ENCODE assay signal across 28 cellular contexts in the genomic region with DNA sequence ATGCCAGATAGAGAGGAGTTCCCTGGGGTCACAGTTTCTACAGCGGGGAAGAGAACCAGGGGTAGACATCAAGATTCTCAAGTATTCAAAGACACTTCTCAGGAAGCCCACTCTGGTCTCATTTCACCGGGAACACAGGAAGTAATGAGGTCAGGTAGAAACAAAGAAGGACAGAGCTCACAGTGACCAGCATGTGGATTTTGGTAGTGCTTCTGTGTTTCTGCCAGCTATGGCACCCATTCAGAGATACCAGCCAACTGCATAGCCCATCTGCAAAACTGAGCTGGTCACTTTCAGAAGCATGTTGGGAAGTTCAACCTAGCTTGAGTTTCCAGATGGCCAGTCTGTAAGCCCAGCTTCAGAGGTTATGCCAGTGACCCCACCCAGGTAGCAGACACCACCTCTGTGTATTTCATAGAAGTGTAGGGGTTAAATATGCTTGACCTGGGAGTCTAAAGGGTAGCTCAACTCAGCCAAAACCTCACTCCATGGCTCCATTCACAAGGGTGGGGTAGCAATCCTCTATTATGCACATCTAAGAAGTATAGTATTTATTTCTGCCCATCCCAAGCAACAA.
"Had no signal": no experiment of that assay in that cellular context is flagged by ENCODE, and none has a peak within 500 bp of the region (broad histone marks: within the 10 kb centered on the region; RNA-seq: fewer than 3 reads in every experiment).

No MANE protein-coding gene starts in this region.

- H3K36me3 Mint-ChIP-seq: stimulated activated effector memory CD8-positive, alpha-beta T cell treated with anti-CD3 and anti-CD28 coated beads, Interleukin-12 subunit alpha, Interleukin-12 subunit beta, amount 100 ng/mL, for 72 hours had no signal

- H3K27me3 Mint-ChIP-seq: progenitor cell of endocrine pancreas; stimulated activated naive CD8-positive, alpha-beta T cell treated with anti-CD3 and anti-CD28 coated beads, Interleukin-15, Interleukin-2, amounts not matched to agents 100 ng/mL and 50 ng/mL, for 24 hours had no signal

- H3K27ac ChIP-seq: neural progenitor cell, ovary, parathyroid adenoma, psoas muscle, skin epidermis, stomach, thoracic aorta, thyroid gland, tibial nerve, vagina had no signal

- H3K4me1 Mint-ChIP-seq: nephron; neural progenitor cell; stimulated activated naive B cell treated with anti-CD40 and anti-IgM and Interleukin-4, amounts not matched to agents 10 μg/mL and 1 μg/mL and 100 μg/mL, for 72 hours had no signal

- H3K4me3 Mint-ChIP-seq: natural killer cell; nephron; neural progenitor cell; stimulated activated effector memory CD8-positive, alpha-beta T cell treated with anti-CD3 and anti-CD28 coated beads, Interleukin-12 subunit alpha, Interleukin-12 subunit beta, amount 100 ng/mL, for 72 hours; stimulated activated naive B cell treated with anti-CD40 and anti-IgM and Interleukin-4, amounts not matched to agents 10 μg/mL and 1 μg/mL and 100 μg/mL, for 72 hours; stimulated activated naive CD8-positive, alpha-beta T cell treated with anti-CD3 and anti-CD28 coated beads, Interleukin-15, Interleukin-2, amounts not matched to agents 100 ng/mL and 50 ng/mL, for 24 hours had no signal

- H3K4me3 ChIP-seq: neural progenitor cell, ovary, psoas muscle, skin epidermis, smooth muscle cell, spleen, stomach, thoracic aorta, thyroid gland, tibial nerve, upper lobe of left lung, vagina had no signal

- H3K36me3 ChIP-seq: neural progenitor cell, ovary had no signal

- DNase-seq: natural killer cell; occipital lobe; ovary; posterior cingulate gyrus; psoas muscle; right cardiac atrium; spleen; stimulated activated CD4-positive, alpha-beta T cell treated with anti-CD3 and anti-CD28 coated beads, Interleukin-12 subunit alpha, Interleukin-12 subunit beta, amount 100 ng/mL, for 4 hours; stimulated activated CD4-positive, alpha-beta T cell treated with anti-CD3 and anti-CD28 coated beads, Interleukin-1b, Interleukin-23, amount 100 ng/mL, for 48 hours; stimulated activated CD4-positive, alpha-beta T cell treated with anti-CD3 and anti-CD28 coated beads, Interleukin-4, amount 100 ng/mL, for 1 hour; stimulated activated naive B cell treated with anti-CD40 and anti-IgM and Interleukin-4, amounts not matched to agents 10 μg/mL and 1 μg/mL and 100 μg/mL, for 72 hours; stimulated activated naive CD4-positive, alpha-beta T cell treated with Interleukin-2 at 50 U/mL for 16 hours; stomach; thyroid gland; trophoblast cell; upper lobe of left lung had no signal

- H3K4me1 ChIP-seq: neural progenitor cell, parathyroid adenoma, psoas muscle, spleen, thyroid gland, tibial nerve, vagina had no signal

- ATAC-seq: natural killer cell; psoas muscle; right cardiac atrium; sciatic nerve; stimulated activated effector memory CD8-positive, alpha-beta T cell treated with anti-CD3 and anti-CD28 coated beads, Interleukin-12 subunit alpha, Interleukin-12 subunit beta, amount 100 ng/mL, for 72 hours; stimulated activated naive B cell treated with anti-CD40 and anti-IgM and Interleukin-4, amounts not matched to agents 10 μg/mL and 1 μg/mL and 100 μg/mL, for 72 hours had no signal

- H3K27ac Mint-ChIP-seq: nephron; neural progenitor cell; progenitor cell of endocrine pancreas; stimulated activated effector memory CD8-positive, alpha-beta T cell treated with anti-CD3 and anti-CD28 coated beads, Interleukin-12 subunit alpha, Interleukin-12 subunit beta, amount 100 ng/mL, for 72 hours; stimulated activated naive B cell treated with anti-CD40 and anti-IgM and Interleukin-4, amounts not matched to agents 10 μg/mL and 1 μg/mL and 100 μg/mL, for 72 hours; stimulated activated naive CD8-positive, alpha-beta T cell treated with anti-CD3 and anti-CD28 coated beads, Interleukin-15, Interleukin-2, amounts not matched to agents 100 ng/mL and 50 ng/mL, for 24 hours had no signal

- H3K27me3 ChIP-seq: neural progenitor cell, ovary, spleen, stomach, thyroid gland, tibial nerve, upper lobe of left lung, vagina had no signal

- H3K9me3 ChIP-seq: ovary, thyroid gland had no signal
